ENCODE assay signal across 8 cellular contexts in the genomic region with DNA sequence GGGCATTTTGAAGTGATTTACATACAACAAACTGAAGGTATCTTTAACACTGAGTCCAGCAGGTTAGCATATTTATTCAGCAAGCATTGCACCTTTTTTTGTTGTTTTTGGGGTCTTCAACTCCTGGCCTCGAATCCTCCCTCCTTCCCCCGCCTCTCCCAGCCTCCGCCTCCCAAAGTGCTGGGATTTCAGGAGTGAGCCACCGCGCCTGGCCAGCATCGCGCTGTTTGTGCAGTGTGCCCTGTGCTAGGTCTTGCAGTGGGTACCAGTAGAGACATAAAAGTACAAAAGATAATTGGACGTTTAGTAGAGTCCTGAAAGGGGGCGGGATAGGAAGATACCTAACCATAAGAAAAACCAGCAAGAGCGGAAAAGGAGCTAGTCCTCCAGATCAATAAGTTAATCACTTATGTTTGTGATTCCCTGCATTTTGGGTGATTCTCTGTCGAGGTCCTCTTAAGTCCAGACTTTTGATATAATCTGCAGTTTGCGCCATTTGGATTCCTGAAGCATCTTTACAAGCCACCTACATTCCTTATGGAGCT.
DNase-seq lines count a peak whose midpoint lies in the region; ATAC-seq and TF ChIP-seq lines count a peak whose summit lies in the region.

No MANE protein-coding gene starts in this region.

- intact Hi-C loops in Panc1 (cut with micrococcal nuclease; ENCODE audit: unreplicated experiment), result no loop called here

- CTCF ChIA-PET in Panc1 (lab: Charles Lee), result no interaction called here

- no peaks in the 10 kb centered on the region for H3K9me3 ChIP-seq in Panc1 (ENCODE audit: control insufficient read depth, insufficient read depth, low read depth, low read length)

- peak overlapping the region; percentile 56 for H3K9ac ChIP-seq in rectal smooth muscle tissue (ENCODE audit: low read length)

- H3K27me3 ChIP-seq in Panc1 (ENCODE audit: control insufficient read depth, insufficient read depth, low read length) (no peaks in the 10 kb centered on the region), rectal smooth muscle tissue (ENCODE audit: control insufficient read depth, insufficient read depth, low read length) (no peaks in the 10 kb centered on the region)

- H3K36me3 ChIP-seq in Panc1 (ENCODE audit: control insufficient read depth, insufficient read depth, low read length) (no peaks in the 10 kb centered on the region; the same call in 1 of the 2 replicates), rectal smooth muscle tissue (ENCODE audit: control insufficient read depth, insufficient read depth, low read length) (no peaks in the 10 kb centered on the region)

- in situ Hi-C loops in Panc1 (cut with HindIII; ENCODE audit: low pct_unique_long_range_greater_than_20kb, low sequenced_read_pairs), result no loop called here

- POLR2A ChIA-PET in Panc1 (lab: Charles Lee), result interaction anchor here (0.8 kb wide), 1 partner anchor 41 kb away, joined by 6 read pairs; no protein-coding TSS in a partner anchor

- H3K27ac ChIP-seq in Panc1 (ENCODE audit: low read length) (peak overlapping the region; percentile 92), rectal smooth muscle tissue (ENCODE audit: low read depth, low read length) (no peak overlapping the region)

- DNase-seq in GM12865 (ENCODE audit: low read depth) (peak; percentile 31), Panc1 (ENCODE audit: low read depth, low spot score) (no peak), epithelial cell of proximal tubule (ENCODE audit: low read depth) (no peak), NCI-H526 treated with DMSO at 0.1 percent for 48 hours (lab: John Stamatoyannopoulos, UW) (no peak)
- DNase-seq in activated CD4-positive, CD25-positive, alpha-beta regulatory T cell (lab: John Stamatoyannopoulos, UW), result no peak
- DNase-seq in stimulated activated naive CD4-positive, alpha-beta T cell treated with Interleukin-2 at 50 U/mL for 16 hours (lab: John Stamatoyannopoulos, UW), result no peak

- peaks cover 32% of the 10 kb centered on the region for H3K4me1 ChIP-seq in Panc1 (ENCODE audit: control insufficient read depth, insufficient read depth, low read length)
- H3K4me1 ChIP-seq in rectal smooth muscle tissue (ENCODE audit: control insufficient read depth, insufficient read depth, low read length), result peaks cover 4% of the 10 kb centered on the region

- H3K4me3 ChIP-seq in GM12865 (ENCODE audit: low read depth, low read length), result peak overlapping the region; percentile 91
- H3K4me3 ChIP-seq in Panc1 (ENCODE audit: low read depth in 2 of 2, low read length in 2 of 2), result peak overlapping the region; percentile 83 to 84
- H3K4me3 ChIP-seq in epithelial cell of proximal tubule (ENCODE audit: low read depth, low read length), result peak overlapping the region; percentile 82
- peak overlapping the region; percentile 85 for H3K4me3 ChIP-seq in rectal smooth muscle tissue (ENCODE audit: low read length)

- ATAC-seq in Panc1 (no peak), GM18867 (IDR thresholded peaks at IDR 0.05; ENCODE audit: unreplicated experiment) (no peak)

- BruUV-seq in Panc1 (replicated peaks; lab: Mats Ljungman, UMichigan), result no TSS peak

- TF ChIP-seq CTCF in GM12865 (IDR thresholded peaks at IDR 0.05; ENCODE audit: insufficient read depth, low read depth, low read length, missing control alignments), result no peak
- no peak for TF ChIP-seq CTCF in Panc1 (IDR thresholded peaks at IDR 0.05)
- TF ChIP-seq CTCF in epithelial cell of proximal tubule (conservative IDR thresholded peaks at IDR 0.05; ENCODE audit: low read depth, low read length), result no peak
